ENCODE assay signal across 8 cellular contexts in the genomic region with DNA sequence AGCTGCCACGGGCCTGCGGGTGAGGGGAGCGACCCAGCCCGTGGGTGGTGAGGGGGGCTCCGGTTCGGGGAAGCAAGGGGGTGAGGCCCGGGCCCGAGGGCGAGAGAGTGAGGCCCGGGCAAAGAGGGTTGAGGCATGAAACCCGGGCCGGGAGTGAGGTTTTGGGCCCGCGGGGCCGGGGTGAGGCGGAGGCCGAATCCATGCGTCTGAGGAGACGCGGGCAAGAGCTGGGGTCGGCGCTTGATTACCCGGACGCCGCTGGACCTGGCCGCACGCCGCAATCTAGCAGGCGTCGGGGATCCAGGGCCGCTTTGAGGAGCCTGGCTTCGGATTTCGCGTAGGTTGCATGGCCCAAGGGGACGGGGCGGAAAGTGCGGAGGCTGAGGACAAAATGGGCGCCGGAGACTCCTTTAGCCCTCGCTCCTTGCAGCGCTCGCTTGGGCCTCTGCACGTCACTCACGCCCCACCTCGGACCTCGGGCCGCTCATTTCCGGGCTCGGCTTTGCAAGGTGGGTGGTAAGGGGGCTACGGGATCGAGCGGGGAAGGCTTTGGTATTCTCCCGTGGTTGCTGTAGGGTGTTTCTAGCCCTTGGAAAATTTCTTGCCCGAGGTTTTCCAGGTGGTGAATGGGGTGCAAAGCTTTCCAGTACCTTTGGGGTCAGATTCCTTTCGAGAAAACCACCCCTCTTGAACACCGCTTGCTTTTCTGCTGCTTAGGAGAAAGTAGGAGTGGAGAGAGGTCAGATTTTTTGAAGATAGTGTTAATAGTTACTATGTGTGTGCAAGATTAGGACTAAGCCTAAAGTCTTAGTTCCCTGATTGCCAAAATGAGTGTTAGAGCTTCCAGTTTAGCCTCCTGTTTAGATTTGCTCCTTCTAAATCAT. TPM values are rescaled to one million over a fixed set of nuclear protein-coding genes. Genes with fewer than 3 reads are reported as not detected.
DNase-seq lines count a peak whose midpoint lies in the region; ATAC-seq and TF ChIP-seq lines count a peak whose summit lies in the region.

No MANE protein-coding gene starts in this region.

- CTCF ChIA-PET in AG04449 (lab: Yijun Ruan, JAX), result interaction anchor here (1.0 to 2.5 kb wide), 2 partner anchors 25 to 44 kb away, joined by 3 to 6 read pairs; no protein-coding TSS in a partner anchor

- peak overlapping the region; percentile 98 for H3K9ac ChIP-seq in mucosa of stomach (ENCODE audit: low read length)

- H3K36me3 ChIP-seq in mucosa of stomach (ENCODE audit: control insufficient read depth, insufficient read depth, low read length), result no peaks in the 10 kb centered on the region

- DNase-seq in AG04449 (ENCODE audit: low read depth, low spot score) (no peak), NCI-H748 (lab: John Stamatoyannopoulos, UW; ENCODE audit: unreplicated experiment) (peak; percentile 59), activated T-cell treated with anti-CD3 and anti-CD28 coated beads for 24 hours (ENCODE audit: low read depth) (peak; percentile 17), epithelial cell of proximal tubule (ENCODE audit: low read depth) (no peak)
- peak; percentile 20 for DNase-seq in stimulated activated naive CD4-positive, alpha-beta T cell treated with Interleukin-2 at 50 U/mL for 16 hours (lab: John Stamatoyannopoulos, UW)

- H3K9me3 ChIP-seq in mucosa of stomach (ENCODE audit: control insufficient read depth, low read length), result no peaks in the 10 kb centered on the region

- H3K4me1 ChIP-seq in mucosa of stomach (ENCODE audit: control insufficient read depth, insufficient read depth, low read length), result peaks cover 24% of the 10 kb centered on the region

- peak; percentile 35 for ATAC-seq in GM18517 (IDR thresholded peaks at IDR 0.05; ENCODE audit: unreplicated experiment)
- ATAC-seq in HG03039 (IDR thresholded peaks at IDR 0.05; ENCODE audit: unreplicated experiment), result peak; percentile 44

- peak overlapping the region; percentile 89 for H3K4me3 ChIP-seq in AG04449 (ENCODE audit: low read depth, low read length)
- peak overlapping the region; percentile 96 for H3K4me3 ChIP-seq in epithelial cell of proximal tubule (ENCODE audit: low read depth, low read length)
- H3K4me3 ChIP-seq in mucosa of stomach (ENCODE audit: low read length), result peak overlapping the region; percentile 87

- TF ChIP-seq CTCF in AG04449 (IDR thresholded peaks at IDR 0.05; ENCODE audit: insufficient read depth, low read length, missing control alignments) (no peak), epithelial cell of proximal tubule (conservative IDR thresholded peaks at IDR 0.05; ENCODE audit: low read depth, low read length) (no peak)

- POLR2A ChIA-PET in AG04449 (lab: Yijun Ruan, JAX), result no interaction called here

- H3K27me3 ChIP-seq in mucosa of stomach (ENCODE audit: control insufficient read depth, insufficient read depth, low read length), result no peaks in the 10 kb centered on the region

RNA-seq across cellular contexts. Expression of a gene that starts 0.8 kb away (rescaled TPM):
- 26.8 and 34.4 TPM in 2 replicates for total RNA-seq in epithelial cell of proximal tubule

Comparison
In these comparisons a context has a peak if more than half of its experiments do, and no peak if none do; other contexts are left out.
1. DNase-seq: peak in NCI-H748 (single experiment), activated T-cell treated with anti-CD3 and anti-CD28 coated beads for 24 hours (single experiment) and stimulated activated naive CD4-positive, alpha-beta T cell treated with Interleukin-2 at 50 U/mL for 16 hours (single experiment); none in AG04449 (single experiment) and epithelial cell of proximal tubule (single experiment).
2. Peak in every context shown above with its lines, with median percentiles within 50 percentile points of each other: H3K4me3 ChIP-seq.